ENCODE assay signal across 1 cellular context in the genomic region with DNA sequence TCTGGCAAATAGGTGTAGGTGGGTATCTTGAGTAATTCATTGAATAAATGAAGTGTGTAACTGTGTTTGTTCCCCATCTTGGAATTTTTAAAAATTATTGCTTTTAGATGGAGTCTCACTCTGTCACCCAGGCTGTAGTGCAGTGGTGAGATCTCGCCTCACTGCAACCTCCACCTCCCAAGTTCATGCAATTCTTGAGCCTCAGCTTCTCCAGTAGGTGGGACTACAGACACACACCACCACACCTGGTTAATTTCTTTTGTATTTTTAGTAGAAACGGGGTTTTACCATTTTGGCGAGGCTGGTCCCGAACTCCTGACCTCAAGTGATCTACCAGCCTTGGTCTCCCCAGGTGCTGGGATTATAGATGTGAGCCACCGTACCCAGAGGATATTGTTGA.
TF ChIP-seq lines count a peak whose summit lies in the region.

No MANE protein-coding gene starts in this region.

TF ChIP-seq in HEK293, 187 proteins besides CTCF, POLR2A, EP300 and RAD21 (continued from another document):
- TF ChIP-seq BCL11B (tag by site-specific recombination; IDR thresholded peaks at IDR 0.05; ENCODE audit: low read depth) (no peak), ZFP37 (tag by site-specific recombination; IDR thresholded peaks at IDR 0.05) (no peak), GLIS1 (tag by site-specific recombination; IDR thresholded peaks at IDR 0.05) (no peak), SALL2 (tag by site-specific recombination; IDR thresholded peaks at IDR 0.05; ENCODE audit: borderline replicate concordance) (no peak)
- TF ChIP-seq, protein P1, sequence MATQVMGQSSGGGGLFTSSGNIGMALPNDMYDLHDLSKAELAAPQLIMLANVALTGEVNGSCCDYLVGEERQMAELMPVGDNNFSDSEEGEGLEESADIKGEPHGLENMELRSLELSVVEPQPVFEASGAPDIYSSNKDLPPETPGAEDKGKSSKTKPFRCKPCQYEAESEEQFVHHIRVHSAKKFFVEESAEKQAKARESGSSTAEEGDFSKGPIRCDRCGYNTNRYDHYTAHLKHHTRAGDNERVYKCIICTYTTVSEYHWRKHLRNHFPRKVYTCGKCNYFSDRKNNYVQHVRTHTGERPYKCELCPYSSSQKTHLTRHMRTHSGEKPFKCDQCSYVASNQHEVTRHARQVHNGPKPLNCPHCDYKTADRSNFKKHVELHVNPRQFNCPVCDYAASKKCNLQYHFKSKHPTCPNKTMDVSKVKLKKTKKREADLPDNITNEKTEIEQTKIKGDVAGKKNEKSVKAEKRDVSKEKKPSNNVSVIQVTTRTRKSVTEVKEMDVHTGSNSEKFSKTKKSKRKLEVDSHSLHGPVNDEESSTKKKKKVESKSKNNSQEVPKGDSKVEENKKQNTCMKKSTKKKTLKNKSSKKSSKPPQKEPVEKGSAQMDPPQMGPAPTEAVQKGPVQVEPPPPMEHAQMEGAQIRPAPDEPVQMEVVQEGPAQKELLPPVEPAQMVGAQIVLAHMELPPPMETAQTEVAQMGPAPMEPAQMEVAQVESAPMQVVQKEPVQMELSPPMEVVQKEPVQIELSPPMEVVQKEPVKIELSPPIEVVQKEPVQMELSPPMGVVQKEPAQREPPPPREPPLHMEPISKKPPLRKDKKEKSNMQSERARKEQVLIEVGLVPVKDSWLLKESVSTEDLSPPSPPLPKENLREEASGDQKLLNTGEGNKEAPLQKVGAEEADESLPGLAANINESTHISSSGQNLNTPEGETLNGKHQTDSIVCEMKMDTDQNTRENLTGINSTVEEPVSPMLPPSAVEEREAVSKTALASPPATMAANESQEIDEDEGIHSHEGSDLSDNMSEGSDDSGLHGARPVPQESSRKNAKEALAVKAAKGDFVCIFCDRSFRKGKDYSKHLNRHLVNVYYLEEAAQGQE (tag by site-specific recombination; IDR thresholded peaks at IDR 0.05), result no peak
